Comparison of ENCODE assay signal across 10 cellular contexts in the genomic region with DNA sequence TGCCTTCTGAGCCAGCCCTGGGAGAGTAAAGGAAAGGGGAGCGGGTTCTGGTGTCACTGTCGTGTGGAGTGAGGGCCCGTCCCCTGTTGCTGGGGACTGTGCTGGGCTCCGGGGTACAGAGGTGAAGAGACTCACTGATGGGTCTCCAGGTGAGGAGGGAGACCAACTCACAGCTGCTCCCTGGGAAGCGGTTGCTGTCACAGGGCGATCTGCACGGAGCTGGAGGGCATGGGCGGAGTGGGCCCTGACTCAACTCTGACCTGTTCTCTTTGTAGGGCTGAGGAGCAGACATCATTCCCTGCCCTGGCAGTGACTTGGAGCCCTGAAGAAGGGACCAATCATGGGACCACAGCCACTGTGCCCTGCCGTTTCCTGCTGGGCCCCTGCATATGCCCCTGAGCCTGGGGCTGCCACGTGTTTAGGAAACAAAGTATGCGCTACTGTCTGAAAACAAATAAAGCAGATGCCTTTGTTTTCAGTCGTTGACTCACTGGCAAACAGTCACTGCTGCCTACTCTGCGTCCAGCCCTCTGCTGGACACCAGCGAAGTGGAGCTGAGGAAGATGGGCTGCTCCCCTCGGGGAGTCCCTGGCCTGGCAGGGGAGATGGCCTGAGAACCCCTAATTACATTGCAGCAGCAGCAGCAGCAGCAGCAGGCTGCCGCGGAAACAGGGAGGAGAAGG. TPM values are rescaled to one million over a fixed set of nuclear protein-coding genes. Genes with fewer than 3 reads are reported as not detected.
DNase-seq lines count a peak whose midpoint lies in the region; ATAC-seq and TF ChIP-seq lines count a peak whose summit lies in the region.
"Had no signal": no experiment of that assay in that cellular context is flagged by ENCODE, and none has a peak within 500 bp of the region (broad histone marks: within the 10 kb centered on the region; RNA-seq: fewer than 3 reads in every experiment).

No MANE protein-coding gene starts in this region.

- TF ChIP-seq CTCF in foreskin keratinocyte (conservative IDR thresholded peaks at IDR 0.05) (peak; percentile 52), smooth muscle cell (IDR thresholded peaks at IDR 0.05; ENCODE audit: borderline replicate concordance, insufficient read depth, poor library complexity, severe bottlenecking) (peak; percentile 28), colonic mucosa (IDR thresholded peaks at IDR 0.05) (no peak)

- H3F3A ChIP-seq in smooth muscle cell (ENCODE audit: low read depth) = no peaks in the 10 kb centered on the region

- H3K27me3 ChIP-seq in foreskin keratinocyte (no peaks in the 10 kb centered on the region), smooth muscle cell (ENCODE audit: low read depth) (no peaks in the 10 kb centered on the region), colonic mucosa (no peaks in the 10 kb centered on the region)

- peak; percentile 48 for DNase-seq in NCI-H748 (lab: John Stamatoyannopoulos, UW; ENCODE audit: unreplicated experiment)
- no peak for DNase-seq in NCI-H748 treated with DMSO at 0.1 percent for 48 hours (lab: John Stamatoyannopoulos, UW)
- DNase-seq in T1000 (lab: John Stamatoyannopoulos, UW) = peak; percentile 60
- DNase-seq in foreskin keratinocyte = peak; percentile 42 to 69
- DNase-seq in smooth muscle cell (lab: John Stamatoyannopoulos, UW; ENCODE audit: unreplicated experiment) = no peak
- no peak for DNase-seq in colonic mucosa
- DNase-seq in activated effector memory CD4-positive, alpha-beta T cell treated with anti-CD3 and anti-CD28 coated beads, Interleukin-2, amount 50 U/mL, for 16 hours = no peak
- DNase-seq: CD8-positive, alpha-beta memory T cell; NCI-H526 had no signal

- H3K36me3 ChIP-seq in smooth muscle cell (ENCODE audit: low read depth) = no peaks in the 10 kb centered on the region
- no peaks in the 10 kb centered on the region for H3K36me3 ChIP-seq in colonic mucosa

- peak; percentile 47 for ATAC-seq in foreskin keratinocyte
- no peak for ATAC-seq in HG02938 (IDR thresholded peaks at IDR 0.05; ENCODE audit: unreplicated experiment)

- WGBS in smooth muscle cell (ENCODE audit: low lambda C conversion rate) = 59% methylated on average over 17 of the region's 17 CpGs

- H2AFZ ChIP-seq in smooth muscle cell (ENCODE audit: low read depth) = no peak overlapping the region

- H3K4me1 ChIP-seq in foreskin keratinocyte (peaks cover 34% of the 10 kb centered on the region), smooth muscle cell (ENCODE audit: low read depth) (peaks cover 8% of the 10 kb centered on the region), colonic mucosa (no peaks in the 10 kb centered on the region)

- no peaks in the 10 kb centered on the region for H3K79me2 ChIP-seq in smooth muscle cell (ENCODE audit: low read depth)

- no peak overlapping the region for H3K4me2 ChIP-seq in smooth muscle cell

- H3K27ac ChIP-seq in foreskin keratinocyte (no peak overlapping the region), smooth muscle cell (ENCODE audit: low read depth) (no peak overlapping the region), colonic mucosa (no peak overlapping the region)

- no peak overlapping the region for H3K9ac ChIP-seq in smooth muscle cell (ENCODE audit: low read depth)
- H3K9ac ChIP-seq in colonic mucosa (ENCODE audit: low read depth in 2 of 2, low read length in 2 of 2) = no peak overlapping the region

- intact Hi-C loops in colonic mucosa (cut with DNase I) = no loop called here

- no peaks in the 10 kb centered on the region for H4K20me1 ChIP-seq in smooth muscle cell (ENCODE audit: low read depth)

- H3K4me3 ChIP-seq in smooth muscle cell (no peak overlapping the region), colonic mucosa (no peak overlapping the region)

- H3K9me3 ChIP-seq in smooth muscle cell (replicated peaks; ENCODE audit: low read depth) (no peaks in the 10 kb centered on the region), colonic mucosa (no peaks in the 10 kb centered on the region)

RNA-seq across cellular contexts. Expression of a gene that starts 22.9 kb away (rescaled TPM):
- 76.1 and 82.6 TPM in 2 replicates for total RNA-seq in foreskin keratinocyte
- 23.7 and 24.2 TPM in 2 replicates for polyA plus RNA-seq in foreskin keratinocyte
- 50.8 and 57.1 TPM in 2 replicates for total RNA-seq in smooth muscle cell
- polyA plus RNA-seq in smooth muscle cell = 37.9 and 40.7 TPM in 2 replicates
- 10 to 100 TPM; 16.0 to 19.3 TPM for total RNA-seq in colonic mucosa

Comparison
In these comparisons a context has a peak if more than half of its experiments do, and no peak if none do; other contexts are left out.
1. DNase-seq: peak in NCI-H748 (single experiment), T1000 (single experiment) and foreskin keratinocyte (2 of 2); none in NCI-H748 treated with DMSO at 0.1 percent for 48 hours (single experiment), smooth muscle cell (single experiment), colonic mucosa (single experiment) and activated effector memory CD4-positive, alpha-beta T cell treated with anti-CD3 and anti-CD28 coated beads, Interleukin-2, amount 50 U/mL, for 16 hours (single experiment).